In the genomic region with DNA sequence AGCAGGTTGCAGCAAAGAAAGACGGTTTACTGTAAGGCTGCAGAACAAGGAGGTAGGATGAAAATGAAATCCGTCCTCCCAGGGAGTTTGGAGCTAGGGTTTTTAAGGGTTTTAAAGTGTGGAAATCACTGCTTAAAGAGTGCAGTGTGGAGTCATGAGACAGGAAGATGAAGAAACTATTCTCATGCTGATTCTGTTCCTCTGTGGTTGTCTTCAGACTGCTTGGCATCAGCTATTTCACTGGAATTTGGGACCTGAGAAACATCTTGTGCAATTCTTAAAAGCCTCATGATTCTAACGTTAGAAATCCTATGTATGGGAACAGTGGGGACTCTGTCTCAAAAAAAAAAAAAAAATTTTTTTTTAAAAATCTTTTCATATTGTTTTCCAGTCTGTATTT, we compare ENCODE assay signal across 15 cellular contexts. TPM values are rescaled to one million over a fixed set of nuclear protein-coding genes. Genes with fewer than 3 reads are reported as not detected.
DNase-seq lines count a peak whose midpoint lies in the region; ATAC-seq, FAIRE-seq and TF ChIP-seq lines count a peak whose summit lies in the region.
"Had no signal": no experiment of that assay in that cellular context is flagged by ENCODE, and none has a peak within 500 bp of the region (broad histone marks: within the 10 kb centered on the region; RNA-seq: fewer than 3 reads in every experiment).

No MANE protein-coding gene starts in this region.

- H3K79me2 ChIP-seq in astrocyte (ENCODE audit: insufficient read depth, low read length): peaks cover 3% of the 10 kb centered on the region

- H3K36me3 Mint-ChIP-seq in astrocyte (ENCODE audit: low read depth, unreplicated experiment): no peaks in the 10 kb centered on the region

- H3K27ac ChIP-seq in astrocyte (ENCODE audit: low read depth, low read length) (no peak overlapping the region), iPS-20b (ENCODE audit: low read length) (no peak overlapping the region), substantia nigra (ENCODE audit: low read depth, low read length, poor library complexity, severe bottlenecking) (peak overlapping the region; percentile 49)

- no peak overlapping the region for H3K27ac Mint-ChIP-seq in astrocyte (ENCODE audit: unreplicated experiment)
- H3K27ac Mint-ChIP-seq: activated naive CD8-positive, alpha-beta T cell treated with anti-CD3 and anti-CD28 coated beads, Interleukin-2, amount 10 ng/mL, durations not matched to agents 7 days and 5 days had no signal

- no peak for ATAC-seq in GM18520 (IDR thresholded peaks at IDR 0.05; ENCODE audit: unreplicated experiment)
- no peak for ATAC-seq in GM18867 (IDR thresholded peaks at IDR 0.05; ENCODE audit: unreplicated experiment)

- H3K9me3 ChIP-seq in astrocyte (ENCODE audit: insufficient read depth, low read depth, low read length) (no peaks in the 10 kb centered on the region), iPS-20b (ENCODE audit: insufficient read depth, low read depth, low read length) (no peaks in the 10 kb centered on the region)
- H3K9me3 ChIP-seq: heart left ventricle had no signal

- H3K4me1 Mint-ChIP-seq in astrocyte (ENCODE audit: low read depth, unreplicated experiment): peaks cover 2% of the 10 kb centered on the region

- H3K9me3 Mint-ChIP-seq in astrocyte (ENCODE audit: unreplicated experiment): no peaks in the 10 kb centered on the region

- no peaks in the 10 kb centered on the region for H3K4me1 ChIP-seq in astrocyte (ENCODE audit: insufficient read depth, low read length)
- H3K4me1 ChIP-seq in iPS-20b (ENCODE audit: insufficient read depth, low read length): peaks cover 6% of the 10 kb centered on the region

- no peak for FAIRE-seq in astrocyte (lab: Jason Lieb, UNC)
- FAIRE-seq: urothelium cell line had no signal

- H3K4me3 ChIP-seq in astrocyte (ENCODE audit: insufficient read depth, low read depth, low read length): no peak overlapping the region
- H3K4me3 ChIP-seq in iPS-20b (ENCODE audit: low read length): no peak overlapping the region; the same call in 1 of the 2 replicates
- H3K4me3 ChIP-seq: heart left ventricle had no signal

- DNase-seq in GM03348 (ENCODE audit: low spot score): peak; percentile 61
- peak; percentile 69 for DNase-seq in astrocyte (ENCODE audit: low read depth)
- DNase-seq in substantia nigra (lab: John Stamatoyannopoulos, UW): peak in 1 of 49 donors; percentile 6
- no peak for DNase-seq in stimulated activated CD4-positive, alpha-beta T cell treated with anti-CD3 and anti-CD28 coated beads, Interleukin-4, amount 100 ng/mL, for 4 hours
- DNase-seq in activated CD4-positive, alpha-beta T cell treated with anti-CD3 and anti-CD28 coated beads for 1 hour: no peak
- DNase-seq: activated CD4-positive, alpha-beta T cell treated with anti-CD3 and anti-CD28 coated beads for 48 hours; activated naive CD8-positive, alpha-beta T cell treated with anti-CD3 and anti-CD28 coated beads, Interleukin-2, amount 10 ng/mL, durations not matched to agents 7 days and 5 days; heart left ventricle; naive B cell; NCI-H2029 treated with DMSO at 0.1 percent for 48 hours; RPMI8226 had no signal

- H3K27me3 ChIP-seq in astrocyte (ENCODE audit: insufficient read depth, low read length) (no peaks in the 10 kb centered on the region), iPS-20b (ENCODE audit: insufficient read depth, low read length) (no peaks in the 10 kb centered on the region)
- H3K27me3 ChIP-seq: heart left ventricle had no signal

- no peaks in the 10 kb centered on the region for H3K27me3 Mint-ChIP-seq in astrocyte (ENCODE audit: low read depth, unreplicated experiment)
- H3K27me3 Mint-ChIP-seq: activated naive CD8-positive, alpha-beta T cell treated with anti-CD3 and anti-CD28 coated beads, Interleukin-2, amount 10 ng/mL, durations not matched to agents 7 days and 5 days had no signal

- H2AFZ ChIP-seq in astrocyte (ENCODE audit: low read depth, low read length): no peak overlapping the region

- H3K4me3 Mint-ChIP-seq in astrocyte (ENCODE audit: unreplicated experiment): no peak overlapping the region
- H3K4me3 Mint-ChIP-seq: activated naive CD8-positive, alpha-beta T cell treated with anti-CD3 and anti-CD28 coated beads, Interleukin-2, amount 10 ng/mL, durations not matched to agents 7 days and 5 days had no signal

- no peaks in the 10 kb centered on the region for H4K20me1 ChIP-seq in astrocyte (ENCODE audit: insufficient read depth, low read length)

- H3K9ac ChIP-seq in astrocyte (ENCODE audit: low read length) (no peak overlapping the region), iPS-20b (ENCODE audit: low read depth, low read length) (peak overlapping the region; percentile 45; the same call in 1 of the 2 replicates)

- no peak overlapping the region for H3K4me2 ChIP-seq in astrocyte (ENCODE audit: low read length)

- no peak for TF ChIP-seq CTCF in astrocyte (IDR thresholded peaks at IDR 0.05; ENCODE audit: insufficient read depth, low read depth, low read length)

- no peaks in the 10 kb centered on the region for H3K36me3 ChIP-seq in astrocyte (ENCODE audit: insufficient read depth, low read length)
- peaks cover 21% of the 10 kb centered on the region; the same call in 1 of the 2 replicates for H3K36me3 ChIP-seq in iPS-20b (ENCODE audit: insufficient read depth, low read depth, low read length)

RNA-seq across cellular contexts. Expression of gene ZNF331, which starts 11.4 kb away (rescaled TPM):
- 4.8 and 5.1 TPM in 2 replicates for total RNA-seq in astrocyte

Comparison
In these comparisons a context has a peak if more than half of its experiments do, and no peak if none do; other contexts are left out.
1. DNase-seq: peak in GM03348 (single experiment) and astrocyte (single experiment); none in stimulated activated CD4-positive, alpha-beta T cell treated with anti-CD3 and anti-CD28 coated beads, Interleukin-4, amount 100 ng/mL, for 4 hours (0 of 2) and activated CD4-positive, alpha-beta T cell treated with anti-CD3 and anti-CD28 coated beads for 1 hour (single experiment).